8 cellular contexts compared by ENCODE assay signal in the genomic region with DNA sequence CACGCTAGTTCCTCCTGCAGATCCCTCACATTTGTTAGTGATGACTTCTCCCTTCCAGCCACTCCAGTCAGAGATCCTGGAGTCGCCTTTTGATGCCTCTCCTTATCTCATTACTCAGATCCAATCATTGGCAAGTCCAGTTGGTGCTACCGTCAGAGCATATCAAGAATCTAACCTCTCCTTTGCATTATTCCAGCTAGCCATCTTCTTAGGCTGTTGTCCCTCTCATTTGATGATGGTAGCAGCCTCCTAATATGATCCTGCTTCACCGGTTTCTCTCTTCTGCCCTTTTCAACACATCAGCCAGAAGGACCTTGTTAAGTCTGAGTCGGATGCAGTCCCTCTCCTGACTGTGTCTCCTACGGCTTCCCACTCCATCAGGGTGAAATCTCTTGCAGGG.
"Had no signal": no experiment of that assay in that cellular context is flagged by ENCODE, and none has a peak within 500 bp of the region (broad histone marks: within the 10 kb centered on the region; RNA-seq: fewer than 3 reads in every experiment).

No MANE protein-coding gene starts in this region.

- FAIRE-seq: G401.6, GM12878, GM12891, GM12892, GM18507, GM19239 had no signal

- DNase-seq: GDM1, GF-D8 had no signal

- ATAC-seq: GM12878 had no signal

- H3K4me3 ChIP-seq: GM12878 had no signal
